1 cellular context compared by ENCODE assay signal in the genomic region with DNA sequence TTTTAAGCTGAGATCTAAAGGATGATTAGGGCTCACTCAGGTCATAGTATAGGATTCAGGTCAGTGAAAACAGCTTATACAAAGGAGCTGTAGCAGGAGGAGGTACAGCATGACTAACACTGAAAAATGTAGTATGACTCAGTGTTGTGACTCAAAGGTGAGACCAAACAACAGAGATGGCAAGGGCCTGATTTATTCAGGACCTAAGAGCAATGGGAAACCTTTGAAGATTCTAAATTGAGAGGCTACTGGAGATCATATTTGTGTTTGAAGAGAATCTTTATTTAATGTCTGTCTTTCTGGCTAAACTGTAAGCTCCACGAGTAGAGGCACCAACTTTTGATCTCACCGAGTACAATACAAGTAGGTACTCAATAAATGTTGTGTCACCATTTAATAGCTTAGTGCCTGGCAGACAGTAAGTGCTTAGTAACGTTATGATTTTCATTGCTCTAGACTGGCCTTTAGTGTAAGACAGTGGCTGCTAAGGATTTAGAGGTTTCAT.
TF ChIP-seq lines count a peak whose summit lies in the region.

No MANE protein-coding gene starts in this region.

TF ChIP-seq in A549, 52 proteins besides CTCF, POLR2A, EP300 and RAD21 (continued from another document):
- TF ChIP-seq KDM5A (IDR thresholded peaks at IDR 0.05) (no peak), HDAC2 (IDR thresholded peaks at IDR 0.05) (no peak)
- TF ChIP-seq, protein P1, sequence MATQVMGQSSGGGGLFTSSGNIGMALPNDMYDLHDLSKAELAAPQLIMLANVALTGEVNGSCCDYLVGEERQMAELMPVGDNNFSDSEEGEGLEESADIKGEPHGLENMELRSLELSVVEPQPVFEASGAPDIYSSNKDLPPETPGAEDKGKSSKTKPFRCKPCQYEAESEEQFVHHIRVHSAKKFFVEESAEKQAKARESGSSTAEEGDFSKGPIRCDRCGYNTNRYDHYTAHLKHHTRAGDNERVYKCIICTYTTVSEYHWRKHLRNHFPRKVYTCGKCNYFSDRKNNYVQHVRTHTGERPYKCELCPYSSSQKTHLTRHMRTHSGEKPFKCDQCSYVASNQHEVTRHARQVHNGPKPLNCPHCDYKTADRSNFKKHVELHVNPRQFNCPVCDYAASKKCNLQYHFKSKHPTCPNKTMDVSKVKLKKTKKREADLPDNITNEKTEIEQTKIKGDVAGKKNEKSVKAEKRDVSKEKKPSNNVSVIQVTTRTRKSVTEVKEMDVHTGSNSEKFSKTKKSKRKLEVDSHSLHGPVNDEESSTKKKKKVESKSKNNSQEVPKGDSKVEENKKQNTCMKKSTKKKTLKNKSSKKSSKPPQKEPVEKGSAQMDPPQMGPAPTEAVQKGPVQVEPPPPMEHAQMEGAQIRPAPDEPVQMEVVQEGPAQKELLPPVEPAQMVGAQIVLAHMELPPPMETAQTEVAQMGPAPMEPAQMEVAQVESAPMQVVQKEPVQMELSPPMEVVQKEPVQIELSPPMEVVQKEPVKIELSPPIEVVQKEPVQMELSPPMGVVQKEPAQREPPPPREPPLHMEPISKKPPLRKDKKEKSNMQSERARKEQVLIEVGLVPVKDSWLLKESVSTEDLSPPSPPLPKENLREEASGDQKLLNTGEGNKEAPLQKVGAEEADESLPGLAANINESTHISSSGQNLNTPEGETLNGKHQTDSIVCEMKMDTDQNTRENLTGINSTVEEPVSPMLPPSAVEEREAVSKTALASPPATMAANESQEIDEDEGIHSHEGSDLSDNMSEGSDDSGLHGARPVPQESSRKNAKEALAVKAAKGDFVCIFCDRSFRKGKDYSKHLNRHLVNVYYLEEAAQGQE (IDR thresholded peaks at IDR 0.05) = no peak
- TF ChIP-seq, protein P2, sequence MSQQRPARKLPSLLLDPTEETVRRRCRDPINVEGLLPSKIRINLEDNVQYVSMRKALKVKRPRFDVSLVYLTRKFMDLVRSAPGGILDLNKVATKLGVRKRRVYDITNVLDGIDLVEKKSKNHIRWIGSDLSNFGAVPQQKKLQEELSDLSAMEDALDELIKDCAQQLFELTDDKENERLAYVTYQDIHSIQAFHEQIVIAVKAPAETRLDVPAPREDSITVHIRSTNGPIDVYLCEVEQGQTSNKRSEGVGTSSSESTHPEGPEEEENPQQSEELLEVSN (IDR thresholded peaks at IDR 0.05; ENCODE audit: borderline replicate concordance, low read depth) = no peak
